ENCODE assay signal across 34 cellular contexts in genomic region chr2:183488421-183488820, GRCh38.
"Had no signal": no experiment of that assay in that cellular context is flagged by ENCODE, and none has a peak within 500 bp of the region (broad histone marks: within the 10 kb centered on the region; RNA-seq: fewer than 3 reads in every experiment).

No MANE protein-coding gene starts in this region.

- H3K27ac ChIP-seq: KMS-11 had no signal

- H3K4me2 ChIP-seq: KMS-11 had no signal

- H3K9me3 ChIP-seq: MG63 had no signal

- H3K36me3 ChIP-seq: MG63 had no signal

- H3K4me3 ChIP-seq: MG63 had no signal

- H3K9ac ChIP-seq: KMS-11 had no signal

- H3K27me3 ChIP-seq: MG63 had no signal

- DNase-seq: Karpas-422, Kasumi-1, KG1, MG63, MM.1S, MV-4-11, NCI-H1048, NCI-H1092, NCI-H1092 treated with DMSO at 0.1 percent for 48 hours, NCI-H1105, NCI-H1105 treated with DMSO at 0.1 percent for 48 hours, NCI-H1417, NCI-H1417 treated with DMSO at 0.1 percent for 48 hours, NCI-H1436, NCI-H1436 treated with DMSO at 0.1 percent for 48 hours, NCI-H146, NCI-H1694, NCI-H1694 treated with DMSO at 0.1 percent for 48 hours, NCI-H187, NCI-H187 treated with DMSO at 0.1 percent for 48 hours, NCI-H1930, NCI-H2029, NCI-H2029 treated with DMSO at 0.1 percent for 48 hours, NCI-H2081, NCI-H2081 treated with DMSO at 0.1 percent for 48 hours, NCI-H2107, NCI-H2171, NCI-H2171 treated with DMSO at 0.1 percent for 48 hours, NCI-H2227 treated with DMSO at 0.1 percent for 48 hours, NCI-H226, NCI-H345, NCI-H446, NCI-H446 treated with DMSO at 0.1 percent for 48 hours had no signal
